ENCODE assay signal across 17 cellular contexts in the genomic region with DNA sequence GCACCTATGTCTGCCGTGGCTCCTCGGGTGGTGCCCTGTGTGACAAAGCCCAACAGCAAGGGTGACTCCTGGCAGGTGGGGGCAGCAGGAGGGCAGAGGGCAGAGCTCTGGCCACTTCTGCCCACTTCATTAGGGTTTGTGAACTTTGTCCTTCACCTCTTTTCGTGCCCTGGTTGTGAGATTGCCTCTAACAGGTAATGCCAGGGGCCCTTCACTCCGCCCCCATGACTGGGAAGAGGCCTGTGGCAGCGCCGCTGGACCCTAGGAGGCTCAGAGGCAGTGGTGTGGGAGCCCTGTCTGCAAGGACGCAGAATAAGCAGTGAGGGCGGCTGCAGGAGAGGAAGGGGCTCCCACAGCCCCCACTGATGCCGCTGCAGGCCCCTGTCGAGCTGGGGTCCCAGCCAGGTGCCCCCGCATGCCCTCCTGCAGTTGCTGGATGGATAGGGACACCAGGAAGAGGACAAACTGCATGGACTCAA.
"Had no signal": no experiment of that assay in that cellular context is flagged by ENCODE, and none has a peak within 500 bp of the region (broad histone marks: within the 10 kb centered on the region; RNA-seq: fewer than 3 reads in every experiment).

No MANE protein-coding gene starts in this region.

- H3K27me3 ChIP-seq: ovary, suprapubic skin, thyroid gland had no signal

- H3K36me3 ChIP-seq: ovary had no signal

- ATAC-seq: left colon; mucosa of descending colon; naive thymus-derived CD8-positive, alpha-beta T cell; right cardiac atrium; stimulated activated effector memory CD8-positive, alpha-beta T cell treated with anti-CD3 and anti-CD28 coated beads, Interleukin-12 subunit alpha, Interleukin-12 subunit beta, amount 100 ng/mL, for 72 hours; stimulated activated naive CD8-positive, alpha-beta T cell treated with anti-CD3 and anti-CD28 coated beads, Interleukin-15, Interleukin-2, amounts not matched to agents 100 U/mL and 50 U/mL, for 24 hours had no signal

- DNase-seq: esophagus squamous epithelium; foreskin fibroblast; head of caudate nucleus; mammary epithelial cell; stimulated activated CD4-positive, alpha-beta T cell treated with anti-CD3 and anti-CD28 coated beads, Interleukin-4, amount 100 ng/mL, for 1 hour; stimulated activated CD8-positive, alpha-beta memory T cell treated with anti-CD3 and anti-CD28 coated beads, Interleukin-4, amount 100 ng/mL, for 48 hours; stimulated activated naive CD8-positive, alpha-beta T cell treated with anti-CD3 and anti-CD28 coated beads, Interleukin-15, Interleukin-2, amounts not matched to agents 100 U/mL and 50 U/mL, for 24 hours; thyroid gland had no signal

- H3K27ac ChIP-seq: esophagus squamous epithelium, hepatocyte, ovary, suprapubic skin, thyroid gland had no signal

- H3K4me3 ChIP-seq: esophagus squamous epithelium, hepatocyte, mucosa of descending colon, ovary, smooth muscle cell, suprapubic skin, thyroid gland had no signal

- H3K9me3 ChIP-seq: esophagus squamous epithelium, mucosa of descending colon, ovary, suprapubic skin, thyroid gland had no signal
